In genomic region chr6:38443341-38443740, GRCh38 we compare ENCODE assay signal across 11 cellular contexts.
DNase-seq lines count a peak whose midpoint lies in the region; ATAC-seq and TF ChIP-seq lines count a peak whose summit lies in the region.
"Had no signal": no experiment of that assay in that cellular context is flagged by ENCODE, and none has a peak within 500 bp of the region (broad histone marks: within the 10 kb centered on the region; RNA-seq: fewer than 3 reads in every experiment).

No MANE protein-coding gene starts in this region.

- no peaks in the 10 kb centered on the region for H3K9me3 ChIP-seq in breast epithelium
- H3K9me3 ChIP-seq: heart right ventricle had no signal

- no peaks in the 10 kb centered on the region for H3K9me3 Mint-ChIP-seq in activated CD4-positive, alpha-beta T cell treated with anti-CD3 and anti-CD28 coated beads for 36 hours (ENCODE audit: low read depth)
- H3K9me3 Mint-ChIP-seq in stimulated activated effector memory CD8-positive, alpha-beta T cell treated with anti-CD3 and anti-CD28 coated beads, Interleukin-12 subunit alpha, Interleukin-12 subunit beta, amount 100 ng/mL, for 72 hours = no peaks in the 10 kb centered on the region

- H3K4me1 ChIP-seq in breast epithelium = no peaks in the 10 kb centered on the region

- H3K36me3 Mint-ChIP-seq in activated CD4-positive, alpha-beta T cell treated with anti-CD3 and anti-CD28 coated beads for 36 hours (ENCODE audit: low read depth) = no peaks in the 10 kb centered on the region
- H3K36me3 Mint-ChIP-seq in stimulated activated effector memory CD8-positive, alpha-beta T cell treated with anti-CD3 and anti-CD28 coated beads, Interleukin-12 subunit alpha, Interleukin-12 subunit beta, amount 100 ng/mL, for 72 hours = no peaks in the 10 kb centered on the region

- intact Hi-C loops in activated CD4-positive, alpha-beta T cell treated with anti-CD3 and anti-CD28 coated beads for 36 hours (cut with DNase I, micrococcal nuclease) = no loop called here
- intact Hi-C loops in breast epithelium (cut with DNase I; ENCODE audit: low total_unique reads) = no loop called here

- H3K4me1 Mint-ChIP-seq in activated CD4-positive, alpha-beta T cell treated with anti-CD3 and anti-CD28 coated beads for 36 hours = peaks cover 13% of the 10 kb centered on the region
- H3K4me1 Mint-ChIP-seq in stimulated activated effector memory CD8-positive, alpha-beta T cell treated with anti-CD3 and anti-CD28 coated beads, Interleukin-12 subunit alpha, Interleukin-12 subunit beta, amount 100 ng/mL, for 72 hours = peaks cover 32% of the 10 kb centered on the region

- H3K4me3 Mint-ChIP-seq in activated CD4-positive, alpha-beta T cell treated with anti-CD3 and anti-CD28 coated beads for 36 hours = no peak overlapping the region
- no peak overlapping the region for H3K4me3 Mint-ChIP-seq in stimulated activated effector memory CD8-positive, alpha-beta T cell treated with anti-CD3 and anti-CD28 coated beads, Interleukin-12 subunit alpha, Interleukin-12 subunit beta, amount 100 ng/mL, for 72 hours

- no peaks in the 10 kb centered on the region for H3K36me3 ChIP-seq in breast epithelium
- H3K36me3 ChIP-seq: heart right ventricle had no signal

- DNase-seq in activated CD4-positive, alpha-beta T cell treated with anti-CD3 and anti-CD28 coated beads for 36 hours = no peak
- no peak for DNase-seq in activated CD4-positive, alpha-beta T cell treated with anti-CD3 and anti-CD28 coated beads, Interleukin-2, amount 50 U/mL, for 4 hours
- DNase-seq in SIG-M5 (lab: John Stamatoyannopoulos, UW) = peak; percentile 57
- peak; percentile 7 for DNase-seq in fibroblast of the aortic adventitia (ENCODE audit: low read depth)
- no peak for DNase-seq in stimulated activated effector memory CD8-positive, alpha-beta T cell treated with anti-CD3 and anti-CD28 coated beads, Interleukin-12 subunit alpha, Interleukin-12 subunit beta, amount 100 ng/mL, for 72 hours (ENCODE audit: low spot score in 2 of 2)
- no peak for DNase-seq in HCEC 1CT
- no peak for DNase-seq in NCI-H1694 treated with DMSO at 0.1 percent for 48 hours (lab: John Stamatoyannopoulos, UW)
- DNase-seq in breast epithelium (ENCODE audit: low spot score in 2 of 2) = no peak
- DNase-seq: activated effector memory CD4-positive, alpha-beta T cell treated with anti-CD3 and anti-CD28 coated beads, Interleukin-2, amount 50 U/mL, for 16 hours; heart right ventricle; NCI-H1105 treated with DMSO at 0.1 percent for 48 hours had no signal

- H3K4me3 ChIP-seq in fibroblast of the aortic adventitia (ENCODE audit: low read depth, low read length) (no peak overlapping the region), breast epithelium (no peak overlapping the region)
- H3K4me3 ChIP-seq: heart right ventricle had no signal

- TF ChIP-seq CTCF in fibroblast of the aortic adventitia (IDR thresholded peaks at IDR 0.05; ENCODE audit: insufficient read depth, low read length) (no peak), breast epithelium (IDR thresholded peaks at IDR 0.05) (no peak)

- no peak overlapping the region for H3K27ac Mint-ChIP-seq in activated CD4-positive, alpha-beta T cell treated with anti-CD3 and anti-CD28 coated beads for 36 hours
- peak overlapping the region; percentile 2 for H3K27ac Mint-ChIP-seq in stimulated activated effector memory CD8-positive, alpha-beta T cell treated with anti-CD3 and anti-CD28 coated beads, Interleukin-12 subunit alpha, Interleukin-12 subunit beta, amount 100 ng/mL, for 72 hours

- POLR2A ChIA-PET in activated CD4-positive, alpha-beta T cell treated with anti-CD3 and anti-CD28 coated beads for 36 hours (lab: Charles Lee) = no interaction called here

- no peaks in the 10 kb centered on the region for H3K27me3 ChIP-seq in breast epithelium
- H3K27me3 ChIP-seq: heart right ventricle had no signal

- H3K27me3 Mint-ChIP-seq in activated CD4-positive, alpha-beta T cell treated with anti-CD3 and anti-CD28 coated beads for 36 hours = no peaks in the 10 kb centered on the region

- peak; percentile 19 for ATAC-seq in activated CD4-positive, alpha-beta T cell treated with anti-CD3 and anti-CD28 coated beads for 36 hours
- ATAC-seq in stimulated activated effector memory CD8-positive, alpha-beta T cell treated with anti-CD3 and anti-CD28 coated beads, Interleukin-12 subunit alpha, Interleukin-12 subunit beta, amount 100 ng/mL, for 72 hours = peak; percentile 49

- no peak for TF ChIP-seq POLR2A in breast epithelium (IDR thresholded peaks at IDR 0.05)

- H3K27ac ChIP-seq in breast epithelium = no peak overlapping the region
- H3K27ac ChIP-seq: heart right ventricle had no signal

- CTCF ChIA-PET in activated CD4-positive, alpha-beta T cell treated with anti-CD3 and anti-CD28 coated beads for 36 hours (lab: Charles Lee) = interaction anchor here (0.7 kb wide), 1 partner anchor 11 kb away, joined by 3 read pairs; no protein-coding TSS in a partner anchor

Comparison
In these comparisons a context has a peak if more than half of its experiments do, and no peak if none do; other contexts are left out.
1. DNase-seq: peak in SIG-M5 (single experiment) and fibroblast of the aortic adventitia (single experiment); none in activated CD4-positive, alpha-beta T cell treated with anti-CD3 and anti-CD28 coated beads for 36 hours (single experiment), activated CD4-positive, alpha-beta T cell treated with anti-CD3 and anti-CD28 coated beads, Interleukin-2, amount 50 U/mL, for 4 hours (0 of 2), stimulated activated effector memory CD8-positive, alpha-beta T cell treated with anti-CD3 and anti-CD28 coated beads, Interleukin-12 subunit alpha, Interleukin-12 subunit beta, amount 100 ng/mL, for 72 hours (0 of 2), HCEC 1CT (single experiment), NCI-H1694 treated with DMSO at 0.1 percent for 48 hours (single experiment) and breast epithelium (0 of 2).